In the genomic region with DNA sequence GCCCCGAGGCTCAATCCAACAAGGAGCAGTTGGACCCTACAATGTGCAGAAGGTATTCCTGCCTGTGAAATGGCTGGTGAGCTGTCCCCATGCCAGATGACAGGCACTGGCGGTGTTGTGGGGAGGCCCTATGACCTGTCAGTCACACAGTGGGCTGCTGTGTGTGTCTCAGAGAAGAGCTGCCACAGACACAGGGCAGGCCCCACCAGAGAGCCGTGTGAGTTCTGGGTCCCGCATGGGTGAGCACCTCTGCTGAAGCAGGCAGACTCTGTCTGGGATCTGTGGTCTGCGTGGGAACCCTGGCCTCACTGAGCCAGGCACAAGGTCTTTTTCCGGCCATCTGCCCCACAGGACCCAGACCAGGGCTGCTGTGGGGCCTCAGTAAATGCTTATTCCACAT, we compare ENCODE assay signal across 30 cellular contexts. TPM values are rescaled to one million over a fixed set of nuclear protein-coding genes. Genes with fewer than 3 reads are reported as not detected.
"Had no signal": no experiment of that assay in that cellular context is flagged by ENCODE, and none has a peak within 500 bp of the region (broad histone marks: within the 10 kb centered on the region; RNA-seq: fewer than 3 reads in every experiment).

No MANE protein-coding gene starts in this region.

- ATAC-seq: esophagus mucosa; foreskin keratinocyte; heart right ventricle; left ventricle myocardium superior; lower lobe of right lung; naive thymus-derived CD4-positive, alpha-beta T cell; psoas muscle; right cardiac atrium; stimulated activated memory B cell treated with anti-CD40 and anti-IgM and Interleukin-4, amounts not matched to agents 10 μg/mL and 1 μg/mL and 100 μg/mL, for 72 hours; stimulated activated naive CD8-positive, alpha-beta T cell treated with anti-CD3 and anti-CD28 coated beads, Interleukin-15, Interleukin-2, amounts not matched to agents 100 U/mL and 50 U/mL, for 24 hours had no signal

- H3K27me3 Mint-ChIP-seq: memory B cell; stimulated activated memory B cell treated with anti-CD40 and anti-IgM and Interleukin-4, amounts not matched to agents 10 μg/mL and 1 μg/mL and 100 μg/mL, for 72 hours had no signal

- H3K4me1 Mint-ChIP-seq: memory B cell; naive thymus-derived CD4-positive, alpha-beta T cell; stimulated activated memory B cell treated with anti-CD40 and anti-IgM and Interleukin-4, amounts not matched to agents 10 μg/mL and 1 μg/mL and 100 μg/mL, for 72 hours had no signal

- H3K9me3 ChIP-seq: colonic mucosa, heart right ventricle, lower lobe of right lung, psoas muscle, sigmoid colon, thoracic aorta, tibial nerve, vagina had no signal

- H3K4me3 ChIP-seq: colonic mucosa, heart right ventricle, lower lobe of right lung, neural progenitor cell, psoas muscle, sigmoid colon, thoracic aorta, tibial nerve, vagina had no signal

- H3K36me3 Mint-ChIP-seq: memory B cell; naive thymus-derived CD4-positive, alpha-beta T cell; neural progenitor cell; stimulated activated memory B cell treated with anti-CD40 and anti-IgM and Interleukin-4, amounts not matched to agents 10 μg/mL and 1 μg/mL and 100 μg/mL, for 72 hours had no signal

- DNase-seq: colonic mucosa; effector CD8-positive, alpha-beta T cell; endodermal cell; foreskin keratinocyte; glutamatergic neuron; heart right ventricle; hippocampal formation; islet precursor cell; left ventricle myocardium superior; lower lobe of right lung; midbrain; naive thymus-derived CD4-positive, alpha-beta T cell; nucleus accumbens; right cardiac atrium; stimulated activated CD4-positive, alpha-beta T cell treated with anti-CD3 and anti-CD28 coated beads, Interleukin-4, amount 100 ng/mL, for 4 hours; stimulated activated naive CD8-positive, alpha-beta T cell treated with anti-CD3 and anti-CD28 coated beads, Interleukin-15, Interleukin-2, amounts not matched to agents 100 U/mL and 50 U/mL, for 24 hours; substantia nigra had no signal

- H3K36me3 ChIP-seq: colonic mucosa, heart right ventricle, lower lobe of right lung, neural progenitor cell, sigmoid colon, thoracic aorta, tibial nerve, vagina had no signal

- H3K27me3 ChIP-seq: colonic mucosa, sigmoid colon, tibial nerve, vagina had no signal

- H3K4me1 ChIP-seq: colonic mucosa, foreskin keratinocyte, heart right ventricle, lower lobe of right lung, psoas muscle, sigmoid colon, tibial nerve had no signal

- H3K27ac Mint-ChIP-seq: dendritic cell treated with granulocyte-macrophage colony-stimulating factor and Interleukin-4, amounts not matched to agents 40 ng/mL and 50 ng/mL, for 4 days; endodermal cell; memory B cell; naive thymus-derived CD4-positive, alpha-beta T cell; nephron; neural progenitor cell; stimulated activated memory B cell treated with anti-CD40 and anti-IgM and Interleukin-4, amounts not matched to agents 10 μg/mL and 1 μg/mL and 100 μg/mL, for 72 hours had no signal

- H3K27ac ChIP-seq: colonic mucosa, epithelial cell of prostate, foreskin keratinocyte, heart right ventricle, lower lobe of right lung, neural progenitor cell, psoas muscle, sigmoid colon, thoracic aorta, tibial nerve, vagina had no signal

- H3K9me3 Mint-ChIP-seq: dendritic cell treated with granulocyte-macrophage colony-stimulating factor and Interleukin-4, amounts not matched to agents 40 ng/mL and 50 ng/mL, for 4 days; endodermal cell; memory B cell; naive thymus-derived CD4-positive, alpha-beta T cell; nephron; neural progenitor cell; stimulated activated memory B cell treated with anti-CD40 and anti-IgM and Interleukin-4, amounts not matched to agents 10 μg/mL and 1 μg/mL and 100 μg/mL, for 72 hours had no signal

- H3K4me3 Mint-ChIP-seq: dendritic cell treated with granulocyte-macrophage colony-stimulating factor and Interleukin-4, amounts not matched to agents 40 ng/mL and 50 ng/mL, for 4 days; endodermal cell; memory B cell; naive thymus-derived CD4-positive, alpha-beta T cell; nephron; stimulated activated memory B cell treated with anti-CD40 and anti-IgM and Interleukin-4, amounts not matched to agents 10 μg/mL and 1 μg/mL and 100 μg/mL, for 72 hours had no signal

RNA-seq across cellular contexts. Expression of a gene that starts 37.3 kb away (rescaled TPM):
- total RNA-seq: cerebellum, left ventricle myocardium superior, thoracic aorta had no signal
